In the genomic region with DNA sequence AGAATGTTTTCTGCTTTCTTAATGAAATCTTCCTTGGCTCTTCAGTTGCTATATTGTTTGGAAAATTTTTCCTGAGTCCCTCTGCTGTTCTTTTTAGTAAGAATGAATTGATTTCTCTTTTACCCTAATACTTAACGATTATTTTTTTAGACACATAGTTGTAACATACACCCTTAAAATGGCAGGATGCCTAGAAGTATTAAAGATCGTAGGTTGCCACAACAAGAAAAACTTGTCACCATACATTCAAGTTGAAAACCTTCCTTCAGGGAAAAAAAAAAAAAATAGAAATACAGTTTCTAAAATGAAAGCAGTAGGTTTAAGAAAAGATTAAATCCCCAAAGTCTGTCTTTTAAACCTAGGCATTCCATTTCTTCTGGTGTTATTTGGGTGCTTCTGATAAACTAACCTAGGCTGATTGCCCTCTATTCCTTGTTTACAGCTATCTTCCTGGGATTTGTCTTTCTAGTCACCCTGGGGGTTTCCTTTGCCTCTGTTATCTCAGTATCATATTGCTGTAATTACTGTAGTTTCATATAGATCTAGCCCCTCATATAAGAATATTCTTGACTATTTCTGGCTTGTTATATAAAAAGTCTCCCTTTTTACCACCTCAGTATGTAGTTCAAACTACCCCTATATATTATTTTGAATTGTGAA, we compare ENCODE assay signal across 1 cellular context.
TF ChIP-seq lines count a peak whose summit lies in the region.

No MANE protein-coding gene starts in this region.

TF ChIP-seq in endothelial cell of umbilical vein, 7 proteins besides CTCF, POLR2A, EP300 and RAD21:
- TF ChIP-seq JUN (IDR thresholded peaks at IDR 0.05; ENCODE audit: borderline replicate concordance, insufficient read depth, insufficient read length, low read depth): no peak
- TF ChIP-seq, protein P1, sequence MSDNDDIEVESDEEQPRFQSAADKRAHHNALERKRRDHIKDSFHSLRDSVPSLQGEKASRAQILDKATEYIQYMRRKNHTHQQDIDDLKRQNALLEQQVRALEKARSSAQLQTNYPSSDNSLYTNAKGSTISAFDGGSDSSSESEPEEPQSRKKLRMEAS (IDR thresholded peaks at IDR 0.05; ENCODE audit: insufficient read depth, insufficient read length): no peak
- no peak for TF ChIP-seq POLR2AphosphoS5 (IDR thresholded peaks at IDR 0.05; ENCODE audit: insufficient read depth, low read depth, low read length)
- TF ChIP-seq GATA2 (IDR thresholded peaks at IDR 0.05; ENCODE audit: insufficient read depth, insufficient read length, low read depth, low read length): no peak
- no peak for TF ChIP-seq FOS (IDR thresholded peaks at IDR 0.05; ENCODE audit: borderline replicate concordance, insufficient read depth, low read length)
- TF ChIP-seq MYC (IDR thresholded peaks at IDR 0.05; ENCODE audit: low read depth, low read length): no peak
- TF ChIP-seq EZH2 (IDR thresholded peaks at IDR 0.05; ENCODE audit: borderline replicate concordance, low read depth, low read length, severe bottlenecking): no peak
